Comparison of ENCODE assay signal across 7 cellular contexts in genomic region chr3:123151853-123152420, GRCh38. TPM values are rescaled to one million over a fixed set of nuclear protein-coding genes. Genes with fewer than 3 reads are reported as not detected.
DNase-seq lines count a peak whose midpoint lies in the region; ATAC-seq and TF ChIP-seq lines count a peak whose summit lies in the region.
"Not testable (repeated sequence)": the region's sequence is repeated elsewhere in the genome, so short reads cannot be mapped to it uniquely, and the experiment has no call there.

No MANE protein-coding gene starts in this region.

- H3K27ac ChIP-seq in CD8-positive, alpha-beta T cell (ENCODE audit: low read depth, low read length) = not testable (repeated sequence)
- peak overlapping the region; percentile 74 for H3K27ac ChIP-seq in SU-DHL-6 (ENCODE audit: low read depth, low read length)

- peaks cover 34% of the 10 kb centered on the region for H3K36me3 Mint-ChIP-seq in CD8-positive, alpha-beta T cell
- peaks cover 47% of the 10 kb centered on the region for H3K36me3 Mint-ChIP-seq in activated CD8-positive, alpha-beta T cell treated with anti-CD3 and anti-CD28 coated beads for 36 hours (ENCODE audit: low read depth)
- H3K36me3 Mint-ChIP-seq in activated naive CD4-positive, alpha-beta T cell treated with anti-CD3 and anti-CD28 coated beads, Interleukin-2, amount 50 U/mL, for 72 hours = peaks cover 35 to 37% of the 10 kb centered on the region in 2 donors
- peaks cover 22% of the 10 kb centered on the region for H3K36me3 Mint-ChIP-seq in memory B cell

- not testable (repeated sequence) for H3K36me3 ChIP-seq in CD8-positive, alpha-beta T cell (ENCODE audit: insufficient read depth, low read length); SU-DHL-6 (ENCODE audit: low read length)

- H3K79me2 ChIP-seq in SU-DHL-6 (ENCODE audit: insufficient read depth, low read length) = not testable (repeated sequence)

- not testable (repeated sequence) for H3K4me1 ChIP-seq in CD8-positive, alpha-beta T cell (ENCODE audit: insufficient read depth, low read length)

- ATAC-seq in CD8-positive, alpha-beta T cell; activated CD8-positive, alpha-beta T cell treated with anti-CD3 and anti-CD28 coated beads for 36 hours; activated naive CD4-positive, alpha-beta T cell treated with anti-CD3 and anti-CD28 coated beads, Interleukin-2, amount 50 U/mL, for 72 hours; memory B cell (ENCODE audit: low read depth): not testable (repeated sequence)

- peak in 1 of 7 experiments; percentile 25 for DNase-seq in CD8-positive, alpha-beta T cell
- DNase-seq in activated CD8-positive, alpha-beta T cell treated with anti-CD3 and anti-CD28 coated beads for 36 hours; activated naive CD4-positive, alpha-beta T cell treated with anti-CD3 and anti-CD28 coated beads, Interleukin-2, amount 50 U/mL, for 72 hours (ENCODE audit: low spot score in 2 of 2); memory B cell (ENCODE audit: low spot score in 2 of 2): not testable (repeated sequence)
- peak; percentile 23 for DNase-seq in ecto neural progenitor cell (ENCODE audit: low spot score)
- DNase-seq in stimulated activated CD8-positive, alpha-beta memory T cell treated with anti-CD3 and anti-CD28 coated beads, Interleukin-4, amount 100 ng/mL, for 48 hours = peak; percentile 7

- not testable (repeated sequence) for H3K4me3 Mint-ChIP-seq in CD8-positive, alpha-beta T cell; activated CD8-positive, alpha-beta T cell treated with anti-CD3 and anti-CD28 coated beads for 36 hours; memory B cell

- H3K9me3 Mint-ChIP-seq in CD8-positive, alpha-beta T cell; activated CD8-positive, alpha-beta T cell treated with anti-CD3 and anti-CD28 coated beads for 36 hours; memory B cell: not testable (repeated sequence)
- peaks cover 5 to 13% of the 10 kb centered on the region in 2 donors for H3K9me3 Mint-ChIP-seq in activated naive CD4-positive, alpha-beta T cell treated with anti-CD3 and anti-CD28 coated beads, Interleukin-2, amount 50 U/mL, for 72 hours

- H3K9me2 ChIP-seq in SU-DHL-6 (replicated peaks; ENCODE audit: insufficient read depth, low read length) = not testable (repeated sequence)

- H3K4me2 ChIP-seq in SU-DHL-6 (ENCODE audit: low read depth, low read length, poor library complexity, severe bottlenecking) = not testable (repeated sequence)

- not testable (repeated sequence) for H3K4me3 ChIP-seq in CD8-positive, alpha-beta T cell (ENCODE audit: low read depth, low read length); SU-DHL-6 (ENCODE audit: insufficient read depth, low read length, poor library complexity, severe bottlenecking)

- intact Hi-C loops in CD8-positive, alpha-beta T cell (cut with DNase I, micrococcal nuclease); activated CD8-positive, alpha-beta T cell treated with anti-CD3 and anti-CD28 coated beads for 36 hours (cut with micrococcal nuclease): not testable (repeated sequence)

- H2AFZ ChIP-seq in SU-DHL-6 (ENCODE audit: low read depth, low read length, severe bottlenecking) = not testable (repeated sequence)

- POLR2A ChIA-PET in CD8-positive, alpha-beta T cell (lab: Charles Lee) = interaction anchor here (0.7 kb wide), 1 partner anchor 334 kb away, joined by 3 read pairs; no protein-coding TSS in a partner anchor
- POLR2A ChIA-PET in activated CD8-positive, alpha-beta T cell treated with anti-CD3 and anti-CD28 coated beads for 36 hours (lab: Charles Lee) = not testable (repeated sequence)

- not testable (repeated sequence) for H3K9ac ChIP-seq in SU-DHL-6 (ENCODE audit: low read length)

- not testable (repeated sequence) for H3K4me1 Mint-ChIP-seq in CD8-positive, alpha-beta T cell (ENCODE audit: low read depth); activated CD8-positive, alpha-beta T cell treated with anti-CD3 and anti-CD28 coated beads for 36 hours (ENCODE audit: low read depth); memory B cell

- CTCF ChIA-PET in CD8-positive, alpha-beta T cell (lab: Charles Lee) = interaction anchor here (1.9 kb wide), 1 partner anchor 7 kb away, joined by 5 read pairs; no protein-coding TSS in a partner anchor
- CTCF ChIA-PET in activated CD8-positive, alpha-beta T cell treated with anti-CD3 and anti-CD28 coated beads for 36 hours (lab: Charles Lee) = not testable (repeated sequence)

- H3F3A ChIP-seq in SU-DHL-6 (ENCODE audit: insufficient read depth) = peaks cover 15% of the 10 kb centered on the region

- H3K27me3 Mint-ChIP-seq in CD8-positive, alpha-beta T cell (ENCODE audit: low read depth); activated CD8-positive, alpha-beta T cell treated with anti-CD3 and anti-CD28 coated beads for 36 hours; memory B cell: not testable (repeated sequence)

- H3K9me3 ChIP-seq in CD8-positive, alpha-beta T cell (ENCODE audit: low read length); SU-DHL-6 (ENCODE audit: insufficient read depth, low read length): not testable (repeated sequence)

- not testable (repeated sequence) for TF ChIP-seq CTCF in CD8-positive, alpha-beta T cell (IDR thresholded peaks at IDR 0.05); SU-DHL-6 (IDR thresholded peaks at IDR 0.05; ENCODE audit: insufficient read depth, low read length, poor library complexity, severe bottlenecking); activated CD8-positive, alpha-beta T cell treated with anti-CD3 and anti-CD28 coated beads for 36 hours (IDR thresholded peaks at IDR 0.05)

- H3K27ac Mint-ChIP-seq in CD8-positive, alpha-beta T cell = peak overlapping the region; percentile 75
- H3K27ac Mint-ChIP-seq in activated CD8-positive, alpha-beta T cell treated with anti-CD3 and anti-CD28 coated beads for 36 hours = peak overlapping the region; percentile 46
- H3K27ac Mint-ChIP-seq in activated naive CD4-positive, alpha-beta T cell treated with anti-CD3 and anti-CD28 coated beads, Interleukin-2, amount 50 U/mL, for 72 hours = peak overlapping the region; percentile 60 to 64
- H3K27ac Mint-ChIP-seq in memory B cell = peak overlapping the region; percentile 95

- H4K20me1 ChIP-seq in SU-DHL-6 (ENCODE audit: low read depth, low read length) = not testable (repeated sequence)

- not testable (repeated sequence) for H3K27me3 ChIP-seq in CD8-positive, alpha-beta T cell (ENCODE audit: insufficient read depth, low read length); SU-DHL-6 (ENCODE audit: low read length)

RNA-seq across cellular contexts. Expression of gene SEC22A, which starts 49.8 kb away (rescaled TPM):
- total RNA-seq in CD8-positive, alpha-beta T cell = 1 to 10 TPM; 8.6 to 9.1 TPM
- total RNA-seq in activated CD8-positive, alpha-beta T cell treated with anti-CD3 and anti-CD28 coated beads for 36 hours = 10 to 100 TPM; 13.7 to 14.3 TPM
- 10 to 100 TPM; 16.8 to 18.3 TPM for total RNA-seq in activated naive CD4-positive, alpha-beta T cell treated with anti-CD3 and anti-CD28 coated beads, Interleukin-2, amount 50 U/mL, for 72 hours
